ENCODE assay signal across 16 cellular contexts in the genomic region with DNA sequence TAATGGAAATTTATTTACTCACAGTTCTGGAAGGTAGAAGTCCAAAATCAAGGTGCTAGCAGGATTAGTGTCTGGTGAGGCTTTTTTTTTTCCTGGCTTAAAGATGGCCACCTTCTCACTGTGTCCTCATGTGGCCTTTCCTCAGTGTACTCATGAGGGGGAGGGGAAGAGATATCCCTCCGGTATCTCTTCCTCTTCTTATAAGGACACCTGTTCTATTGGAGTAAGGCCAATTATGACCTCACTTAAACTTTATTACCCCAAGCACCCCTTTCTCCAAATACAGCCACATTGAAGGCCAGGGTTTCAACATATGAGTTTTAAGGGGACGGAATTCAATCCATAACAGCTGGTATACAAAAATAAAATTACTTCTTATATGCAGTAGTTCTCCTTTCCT.
DNase-seq lines count a peak whose midpoint lies in the region; TF ChIP-seq lines count a peak whose summit lies in the region.
"Had no signal": no experiment of that assay in that cellular context is flagged by ENCODE, and none has a peak within 500 bp of the region (broad histone marks: within the 10 kb centered on the region; RNA-seq: fewer than 3 reads in every experiment).

No MANE protein-coding gene starts in this region.

- DNase-seq in SKM-1 treated with dmso at 0.1 percent for 144 hours (lab: John Stamatoyannopoulos, UW; ENCODE audit: unreplicated experiment) (peak; percentile 2), SKM-1 (lab: John Stamatoyannopoulos, UW; ENCODE audit: unreplicated experiment) (no peak), NCI-H2171 (lab: John Stamatoyannopoulos, UW) (peak; percentile 67), RPMI8226 (peak; percentile 96), erythroblast (lab: John Stamatoyannopoulos, UW) (no peak), activated gamma-delta T cell (lab: John Stamatoyannopoulos, UW) (no peak), NCI-H345 (lab: John Stamatoyannopoulos, UW) (no peak)
- DNase-seq: AML-193, Caco-2, DMS79 treated with DMSO at 0.1 percent for 48 hours, GDM1, H9, MM.1S, NCI-H1694, PC-9, T-helper 2 cell had no signal

- no peak for TF ChIP-seq POLR2A in erythroblast (IDR thresholded peaks at IDR 0.05; ENCODE audit: low read length)

Comparison
In these comparisons a context has a peak if more than half of its experiments do, and no peak if none do; other contexts are left out.
1. DNase-seq: peak in SKM-1 treated with dmso at 0.1 percent for 144 hours (single experiment), NCI-H2171 (single experiment) and RPMI8226 (single experiment); none in SKM-1 (single experiment), erythroblast (0 of 2), activated gamma-delta T cell (single experiment) and NCI-H345 (single experiment).